24 cellular contexts compared by ENCODE assay signal in genomic region chr2:21451418-21451817, GRCh38.
DNase-seq lines count a peak whose midpoint lies in the region; ATAC-seq, FAIRE-seq and TF ChIP-seq lines count a peak whose summit lies in the region.
"Had no signal": no experiment of that assay in that cellular context is flagged by ENCODE, and none has a peak within 500 bp of the region (broad histone marks: within the 10 kb centered on the region; RNA-seq: fewer than 3 reads in every experiment).

No MANE protein-coding gene starts in this region.

- H2BK5ac ChIP-seq in IMR-90 (ENCODE audit: low read depth, low read length, poor library complexity, severe bottlenecking) (peak overlapping the region; percentile 62), H9 (ENCODE audit: insufficient read length, low read length) (no peak overlapping the region)

- H3K36me3 ChIP-seq in IMR-90 (ENCODE audit: control insufficient read depth, insufficient read depth, low read length) = no peaks in the 10 kb centered on the region
- no peaks in the 10 kb centered on the region for H3K36me3 ChIP-seq in bronchial epithelial cell (ENCODE audit: control insufficient read depth, insufficient read depth, low read length)
- H3K36me3 ChIP-seq: BE2C had no signal

- H4K91ac ChIP-seq in IMR-90 (ENCODE audit: insufficient read depth, low read depth, low read length) (no peak overlapping the region), H9 (ENCODE audit: insufficient read length, low read depth, low read length) (no peak overlapping the region)

- H3K14ac ChIP-seq in IMR-90 (replicated peaks; ENCODE audit: low read depth, low read length) (peak overlapping the region; percentile 90; the same call in 1 of the 2 replicates), H9 (ENCODE audit: insufficient read depth, low read length) (no peak overlapping the region)

- H3K23ac ChIP-seq in IMR-90 (ENCODE audit: low read depth, low read length) (no peak overlapping the region; the same call in 1 of the 2 replicates), H9 (ENCODE audit: insufficient read length, low read depth, low read length) (no peak overlapping the region)

- no peak overlapping the region for H3K4me3 Mint-ChIP-seq in H9
- H3K4me3 Mint-ChIP-seq: T-cell had no signal

- TF ChIP-seq POLR2A in IMR-90 (IDR thresholded peaks at IDR 0.05; ENCODE audit: low read depth, low read length) = no peak

- H2BK15ac ChIP-seq in IMR-90 (ENCODE audit: low read depth, low read length) (peak overlapping the region; percentile 96; the same call in 1 of the 3 replicates), H9 (ENCODE audit: low read depth, low read length) (no peak overlapping the region)

- H2BK120ac ChIP-seq in IMR-90 (ENCODE audit: low read depth, low read length) (peak overlapping the region; percentile 96), H9 (ENCODE audit: low read depth, low read length, poor library complexity, severe bottlenecking) (no peak overlapping the region)

- H2AFZ ChIP-seq in IMR-90 (replicated peaks; ENCODE audit: low read length, poor library complexity) = no peak overlapping the region
- H2AFZ ChIP-seq in H9 (ENCODE audit: low read length) = no peak overlapping the region

- FAIRE-seq in bronchial epithelial cell (lab: Jason Lieb, UNC) = no peak
- FAIRE-seq: D721Med, G401.6, GM12892, HepG2 had no signal

- no peaks in the 10 kb centered on the region for H3K79me1 ChIP-seq in IMR-90 (ENCODE audit: low read depth in 1 of 2, low read length in 2 of 2)
- no peaks in the 10 kb centered on the region for H3K79me1 ChIP-seq in H9 (ENCODE audit: insufficient read depth, low read depth, low read length, poor library complexity, severe bottlenecking)

- H3K4me1 Mint-ChIP-seq in H9 = peaks cover 25 to 39% of the 10 kb centered on the region in 2 experiments
- H3K4me1 Mint-ChIP-seq: T-cell had no signal

- no peaks in the 10 kb centered on the region for H3K23me2 ChIP-seq in H9 (ENCODE audit: insufficient read length, low read depth, low read length, poor library complexity, severe bottlenecking)

- no CpG with 5 or more reads among the region's 3 CpGs for WGBS in IMR-90 (ENCODE audit: extremely low coverage in 2 of 2, insufficient read length in 1 of 2), 2 experiments
- WGBS in H9 (ENCODE audit: extremely low coverage, insufficient read length, low lambda C conversion rate) = no CpG with 5 or more reads among the region's 3 CpGs

- no peak for TF ChIP-seq RAD21 in IMR-90 (IDR thresholded peaks at IDR 0.05; ENCODE audit: low read length)

- H3K56ac ChIP-seq in IMR-90 (ENCODE audit: extremely low read depth, insufficient read depth, low read length) = peak overlapping the region; percentile 38; the same call in 1 of the 2 replicates
- H3K56ac ChIP-seq in H9 (ENCODE audit: insufficient read length, low read depth, low read length) = no peak overlapping the region

- peak overlapping the region; percentile 93; the same call in 1 of the 2 replicates for H3K4ac ChIP-seq in IMR-90 (ENCODE audit: low read depth, low read length)
- H3K4ac ChIP-seq in H9 (ENCODE audit: low read depth, low read length) = no peak overlapping the region

- no peak; the same call in 1 of the 2 replicates for ATAC-seq in IMR-90 (ENCODE audit: low read depth)
- no peak for ATAC-seq in HG03378 (IDR thresholded peaks at IDR 0.05; ENCODE audit: unreplicated experiment)
- ATAC-seq: HCT116, HepG2, T-cell had no signal

- no peaks in the 10 kb centered on the region; a peak in 1 of 7 replicates for H3K36me3 Mint-ChIP-seq in H9 (ENCODE audit: insufficient read depth in 1 of 3, low read depth in 3 of 3)
- H3K36me3 Mint-ChIP-seq: T-cell had no signal

- DNase-seq in EL (peak; percentile 45), IMR-90 (peak; percentile 77), bronchial epithelial cell (ENCODE audit: low read depth) (peak; percentile 35), kidney tubule cell (ENCODE audit: low spot score) (peak; percentile 83), KBM-7 (no peak), H9 (no peak), NCI-H2196 treated with DMSO at 0.1 percent for 48 hours (lab: John Stamatoyannopoulos, UW; ENCODE audit: unreplicated experiment) (no peak)
- DNase-seq: BE2C, DMS79, GOT3, KG1, NCI-H1105, NCI-H146, NCI-H2029, NCI-H345, NCI-H526, SHP77 treated with DMSO at 0.1 percent for 48 hours, T-cell had no signal

- dilution Hi-C loops in IMR-90 (cut with HindIII; ENCODE audit: low sequenced_read_pairs, unreplicated experiment) = no loop called here

- H2BK12ac ChIP-seq in H9 (ENCODE audit: insufficient read length, low read depth, low read length) = no peak overlapping the region

- POLR2A ChIA-PET in IMR-90 (lab: Charles Lee; ENCODE audit: unreplicated experiment) = no interaction called here

- H3K27ac ChIP-seq in IMR-90 (ENCODE audit: insufficient read depth, low read length) = no peak overlapping the region
- H3K27ac ChIP-seq in H9 (ENCODE audit: insufficient read length, low read depth, low read length) = no peak overlapping the region

- H3K4me1 ChIP-seq in IMR-90 (ENCODE audit: control insufficient read depth, insufficient read depth, low read length) (peaks cover 21% of the 10 kb centered on the region; the same call in 1 of the 2 replicates), H9 (ENCODE audit: insufficient read depth, low read length) (peaks cover 5% of the 10 kb centered on the region; the same call in 1 of the 2 replicates)

- in situ Hi-C loops in IMR-90 (cut with MboI; ENCODE audit: low sequenced_read_pairs) (no loop called here), KBM-7 (cut with MboI; ENCODE audit: low pct_unique_long_range_greater_than_20kb, low sequenced_read_pairs) (no loop called here)

- H3T11ph ChIP-seq in H9 (ENCODE audit: low read length) = no peak overlapping the region

- no peaks in the 10 kb centered on the region for H3K79me2 ChIP-seq in H9 (ENCODE audit: insufficient read depth, low read length)

- H3K4me3 ChIP-seq in IMR-90 (ENCODE audit: insufficient read depth, low read depth, low read length) (no peak overlapping the region), bronchial epithelial cell (ENCODE audit: low read depth, low read length) (no peak overlapping the region)

- H3K9me1 ChIP-seq in IMR-90 (ENCODE audit: insufficient read depth, low read length) = peaks cover 15% of the 10 kb centered on the region

- H3K9me3 Mint-ChIP-seq in H9 = no peaks in the 10 kb centered on the region

- H3K9ac ChIP-seq in IMR-90 (ENCODE audit: low read depth, low read length) (no peak overlapping the region), H9 (ENCODE audit: extremely low read depth, insufficient read length, low read length) (no peak overlapping the region)

- peak overlapping the region; percentile 46 to 87; a peak in 3 of 4 replicates for H4K8ac ChIP-seq in IMR-90 (ENCODE audit: low read depth in 2 of 2, low read length in 2 of 2)
- no peak overlapping the region for H4K8ac ChIP-seq in H9 (replicated peaks; ENCODE audit: insufficient read length, low read depth, low read length)

- no peak overlapping the region for H2AK9ac ChIP-seq in IMR-90 (replicated peaks; ENCODE audit: low read depth, low read length, poor library complexity)

- H2AK5ac ChIP-seq in IMR-90 (ENCODE audit: low read depth, low read length) = no peak overlapping the region
- H2AK5ac ChIP-seq in H9 (ENCODE audit: insufficient read length, low read length) = no peak overlapping the region

- H3K9me3 ChIP-seq in IMR-90 (ENCODE audit: control insufficient read depth, insufficient read depth, low read length) (no peaks in the 10 kb centered on the region), H9 (ENCODE audit: control insufficient read depth, low read depth, low read length) (no peaks in the 10 kb centered on the region)
- H3K9me3 ChIP-seq: BE2C had no signal

- H4K5ac ChIP-seq in IMR-90 (ENCODE audit: low read depth, low read length) (peak overlapping the region; percentile 35; the same call in 1 of the 2 replicates), H9 (ENCODE audit: insufficient read length, low read depth, low read length) (no peak overlapping the region)

- no peak for TF ChIP-seq CTCF in IMR-90 (conservative IDR thresholded peaks at IDR 0.05; ENCODE audit: low read depth, low read length)
- TF ChIP-seq CTCF in bronchial epithelial cell (IDR thresholded peaks at IDR 0.05; ENCODE audit: insufficient read depth, low read length, severe bottlenecking) = no peak
- no peak for TF ChIP-seq CTCF in H9 (conservative IDR thresholded peaks at IDR 0.05)

- peak overlapping the region; percentile 96 for H2BK20ac ChIP-seq in IMR-90 (ENCODE audit: low read depth, low read length)
- H2BK20ac ChIP-seq in H9 (ENCODE audit: low read depth, low read length, poor library complexity, severe bottlenecking) = no peak overlapping the region

- CTCF ChIA-PET in IMR-90 (lab: Yijun Ruan, JAX) = no interaction called here

- H3K18ac ChIP-seq in IMR-90 (ENCODE audit: low read depth, low read length) (peak overlapping the region; percentile 86; the same call in 1 of the 2 replicates), H9 (ENCODE audit: insufficient read length, low read depth, low read length) (no peak overlapping the region)

- no peak overlapping the region for H3K27ac Mint-ChIP-seq in H9
- H3K27ac Mint-ChIP-seq: T-cell had no signal

- intact Hi-C loops in IMR-90 (cut with micrococcal nuclease) = no loop called here

- peaks cover 3% of the 10 kb centered on the region; the same call in 1 of the 2 replicates for H3K27me3 Mint-ChIP-seq in H9 (ENCODE audit: low read depth)
- H3K27me3 Mint-ChIP-seq: T-cell had no signal

- BruUV-seq in IMR-90 (replicated peaks; lab: Mats Ljungman, UMichigan) = no TSS peak

- H3K4me2 ChIP-seq in IMR-90 (ENCODE audit: low read depth, low read length) (no peak overlapping the region), H9 (ENCODE audit: insufficient read depth, insufficient read length, low read length) (no peak overlapping the region)

- no peaks in the 10 kb centered on the region for H3K27me3 ChIP-seq in IMR-90 (ENCODE audit: control insufficient read depth, insufficient read depth, low read length)
- H3K27me3 ChIP-seq in bronchial epithelial cell (ENCODE audit: control insufficient read depth, insufficient read depth, low read length) = no peaks in the 10 kb centered on the region
- H3K27me3 ChIP-seq in H9 (ENCODE audit: insufficient read depth, low read length) = no peaks in the 10 kb centered on the region
- H3K27me3 ChIP-seq: BE2C had no signal

- H4K20me1 ChIP-seq in IMR-90 (ENCODE audit: insufficient read depth, low read length) (no peaks in the 10 kb centered on the region), H9 (ENCODE audit: control insufficient read depth, insufficient read depth, insufficient read length) (no peaks in the 10 kb centered on the region)

TF ChIP-seq in IMR-90, 13 proteins besides CTCF, POLR2A, EP300 and RAD21:
- TF ChIP-seq CEBPB (IDR thresholded peaks at IDR 0.05; ENCODE audit: low read depth, low read length) (peak; percentile 40; the same call in 1 of the 2 replicates), SMC3 (IDR thresholded peaks at IDR 0.05; ENCODE audit: low read depth, low read length) (no peak), FOS (IDR thresholded peaks at IDR 0.05; ENCODE audit: low read depth, low read length) (no peak), RFX5 (IDR thresholded peaks at IDR 0.05; ENCODE audit: low read depth, low read length) (no peak)

Comparison
In these comparisons a context has a peak if more than half of its experiments do, and no peak if none do; other contexts are left out.
1. DNase-seq: peak in EL (single experiment), IMR-90 (single experiment), bronchial epithelial cell (single experiment) and kidney tubule cell (single experiment); none in KBM-7 (single experiment), H9 (single experiment) and NCI-H2196 treated with DMSO at 0.1 percent for 48 hours (single experiment).